Comparison of ENCODE assay signal across 14 cellular contexts in genomic region chr18:5285326-5285725, GRCh38.
DNase-seq lines count a peak whose midpoint lies in the region; ATAC-seq and TF ChIP-seq lines count a peak whose summit lies in the region.
"Had no signal": no experiment of that assay in that cellular context is flagged by ENCODE, and none has a peak within 500 bp of the region (broad histone marks: within the 10 kb centered on the region; RNA-seq: fewer than 3 reads in every experiment).

No MANE protein-coding gene starts in this region.

- CTCF ChIA-PET in HEK293T (lab: Yijun Ruan, JAX) = interaction anchor here (0.6 kb wide), 1 partner anchor 1092 kb away, joined by 3 read pairs; no protein-coding TSS in a partner anchor

- H3K4me3 ChIP-seq in endocrine pancreas (ENCODE audit: control insufficient read depth, insufficient read depth, low read length) = peak overlapping the region; percentile 26
- H3K4me3 ChIP-seq: thoracic aorta had no signal

- POLR2A ChIA-PET in HEK293T (lab: Yijun Ruan, JAX) = interaction anchor here (3.0 kb wide), 1 partner anchor 11 kb away, joined by 13 read pairs; the partner anchor contains the start of gene ZBTB14

- DNase-seq in DMS 273 treated with DMSO at 0.1 percent for 48 hours (lab: John Stamatoyannopoulos, UW) = peak; percentile 80
- DNase-seq in NCI-H1105 (lab: John Stamatoyannopoulos, UW) = peak; percentile 38
- peak; percentile 96 for DNase-seq in NCI-H524 (lab: John Stamatoyannopoulos, UW)
- DNase-seq in HEK293T (ENCODE audit: extremely low spot score) = no peak
- DNase-seq in AG20443 (ENCODE audit: low spot score) = no peak
- DNase-seq: activated CD4-positive, alpha-beta T cell treated with anti-CD3 and anti-CD28 coated beads for 1 hour; dermis blood vessel endothelial cell; kidney glomerular epithelial cell; mesendoderm; stimulated activated CD4-positive, alpha-beta T cell treated with anti-CD3 and anti-CD28 coated beads, Interleukin-12 subunit alpha, Interleukin-12 subunit beta, amount 100 ng/mL, for 4 hours had no signal

- no peaks in the 10 kb centered on the region for H3K9me3 ChIP-seq in endocrine pancreas (ENCODE audit: control insufficient read depth, low read length)
- H3K9me3 ChIP-seq: thoracic aorta had no signal

- no peaks in the 10 kb centered on the region for H3K27me3 ChIP-seq in endocrine pancreas (ENCODE audit: control insufficient read depth, insufficient read depth, low read length)

- H3K9ac ChIP-seq in endocrine pancreas (ENCODE audit: control insufficient read depth, insufficient read depth, low read length) = no peak overlapping the region

- H3K4me1 ChIP-seq in endocrine pancreas (ENCODE audit: control insufficient read depth, insufficient read depth, low read length) = no peaks in the 10 kb centered on the region

- no peaks in the 10 kb centered on the region for H3K36me3 ChIP-seq in endocrine pancreas (ENCODE audit: control insufficient read depth, insufficient read depth, low read length)
- H3K36me3 ChIP-seq: thoracic aorta had no signal

- no peak for ATAC-seq in GM18873 (IDR thresholded peaks at IDR 0.05; ENCODE audit: low FRiP score, unreplicated experiment)
- ATAC-seq: activated T-helper 17 cell treated with anti-CD3 and anti-CD28 coated beads, Interleukin-2, amount 50 U/mL, for 72 hours had no signal

TF ChIP-seq in HEK293T, 16 proteins besides CTCF, POLR2A, EP300 and RAD21:
- TF ChIP-seq SP1 (IDR thresholded peaks at IDR 0.05) (no peak), BHLHE40 (IDR thresholded peaks at IDR 0.05; ENCODE audit: borderline replicate concordance) (no peak), L3MBTL2 (conservative IDR thresholded peaks at IDR 0.05) (no peak), FOXA1 (IDR thresholded peaks at IDR 0.05) (no peak), ZNF384 (IDR thresholded peaks at IDR 0.05) (no peak)
TF ChIP-seq in HEK293T: peak in this region for 0.

Comparison
In these comparisons a context has a peak if more than half of its experiments do, and no peak if none do; other contexts are left out.
1. DNase-seq: peak in DMS 273 treated with DMSO at 0.1 percent for 48 hours (single experiment), NCI-H1105 (single experiment) and NCI-H524 (2 of 2); none in HEK293T (single experiment) and AG20443 (single experiment).